ENCODE assay signal across 12 cellular contexts in genomic region chr2:128464456-128464855, GRCh38.
"Had no signal": no experiment of that assay in that cellular context is flagged by ENCODE, and none has a peak within 500 bp of the region (broad histone marks: within the 10 kb centered on the region; RNA-seq: fewer than 3 reads in every experiment).

No MANE protein-coding gene starts in this region.

- DNase-seq: effector memory CD8-positive, alpha-beta T cell; foreskin keratinocyte; mammary epithelial cell; ovary; small intestine; stimulated activated CD4-positive, alpha-beta T cell treated with anti-CD3 and anti-CD28 coated beads, Interleukin-12 subunit alpha, Interleukin-12 subunit beta, amount 100 ng/mL, for 4 hours; stimulated activated naive CD4-positive, alpha-beta T cell; stomach; substantia nigra; trophoblast cell had no signal

- H3K4me3 ChIP-seq: ovary, stomach had no signal

- H3K4me1 Mint-ChIP-seq: naive thymus-derived CD8-positive, alpha-beta T cell had no signal

- H3K27me3 ChIP-seq: foreskin keratinocyte, ovary, stomach had no signal

- H3K4me1 ChIP-seq: foreskin keratinocyte had no signal

- H3K27ac Mint-ChIP-seq: effector memory CD8-positive, alpha-beta T cell; naive thymus-derived CD8-positive, alpha-beta T cell had no signal

- H3K27ac ChIP-seq: foreskin keratinocyte, ovary, stomach had no signal

- ATAC-seq: effector memory CD8-positive, alpha-beta T cell; foreskin keratinocyte; naive thymus-derived CD8-positive, alpha-beta T cell; right cardiac atrium had no signal

- H3K36me3 ChIP-seq: ovary, stomach had no signal

- H3K4me3 Mint-ChIP-seq: effector memory CD8-positive, alpha-beta T cell; naive thymus-derived CD8-positive, alpha-beta T cell had no signal

- H3K27me3 Mint-ChIP-seq: effector memory CD8-positive, alpha-beta T cell had no signal
